ENCODE assay signal across 23 cellular contexts in genomic region chr12:45254254-45254653, GRCh38. TPM values are rescaled to one million over a fixed set of nuclear protein-coding genes. Genes with fewer than 3 reads are reported as not detected.
DNase-seq lines count a peak whose midpoint lies in the region; ATAC-seq and TF ChIP-seq lines count a peak whose summit lies in the region.
"Had no signal": no experiment of that assay in that cellular context is flagged by ENCODE, and none has a peak within 500 bp of the region (broad histone marks: within the 10 kb centered on the region; RNA-seq: fewer than 3 reads in every experiment).

No MANE protein-coding gene starts in this region.

- no peak overlapping the region for H3K4ac ChIP-seq in mesendoderm (ENCODE audit: low read depth, low read length)

- TF ChIP-seq CTCF in WTC11 (IDR thresholded peaks at IDR 0.05) (no peak), transverse colon (IDR thresholded peaks at IDR 0.05) (no peak), BE2C (IDR thresholded peaks at IDR 0.05; ENCODE audit: low read depth, low read length) (no peak)

- no peak for ATAC-seq in WTC11
- ATAC-seq in HG02798 (IDR thresholded peaks at IDR 0.05; ENCODE audit: poor library complexity, unreplicated experiment): no peak

- no peak overlapping the region for H3K27ac ChIP-seq in mesendoderm (ENCODE audit: low read depth, low read length)
- peak overlapping the region in 3 of 4 donors; percentile 4 to 46 (median 24) for H3K27ac ChIP-seq in transverse colon
- H3K27ac ChIP-seq: C4-2B, GM23248, SJCRH30 had no signal

- in situ Hi-C loops in transverse colon (cut with MboI; ENCODE audit: low pct_ligation_motif_present in 1 of 4, low pct_unique_long_range_greater_than_20kb in 1 of 4, low sequenced_read_pairs in 3 of 4): no loop called here

- H3K9me3 Mint-ChIP-seq in activated naive CD4-positive, alpha-beta T cell treated with anti-CD3 and anti-CD28 coated beads for 36 hours: no peaks in the 10 kb centered on the region
- no peaks in the 10 kb centered on the region for H3K9me3 Mint-ChIP-seq in WTC11

- no peaks in the 10 kb centered on the region for H3K27me3 Mint-ChIP-seq in activated naive CD4-positive, alpha-beta T cell treated with anti-CD3 and anti-CD28 coated beads for 36 hours (ENCODE audit: low read depth)
- H3K27me3 Mint-ChIP-seq in WTC11 (ENCODE audit: low read depth): no peaks in the 10 kb centered on the region

- CTCF ChIA-PET in activated naive CD4-positive, alpha-beta T cell treated with anti-CD3 and anti-CD28 coated beads for 36 hours (lab: Charles Lee): interaction anchor here (0.8 kb wide), 1 partner anchor 489 kb away, joined by 3 read pairs; no protein-coding TSS in a partner anchor
- CTCF ChIA-PET in WTC11 (lab: Charles Lee): no interaction called here

- no peak overlapping the region for H3K4me2 ChIP-seq in mesendoderm (ENCODE audit: low read length)

- peak overlapping the region; percentile 37 for H3K27ac Mint-ChIP-seq in activated naive CD4-positive, alpha-beta T cell treated with anti-CD3 and anti-CD28 coated beads for 36 hours
- peak overlapping the region; percentile 87 for H3K27ac Mint-ChIP-seq in WTC11

- H3K9ac ChIP-seq in mesendoderm (ENCODE audit: low read length): no peak overlapping the region
- H3K9ac ChIP-seq: GM23248 had no signal

- WGBS in mesendoderm (ENCODE audit: extremely low coverage, insufficient coverage, low lambda C conversion rate): no CpG with 5 or more reads among the region's 1 CpG
- WGBS in transverse colon (ENCODE audit: low coverage in 1 of 2), 2 donors: 63 to 66% methylated on average over 1 of the region's 1 CpG

- intact Hi-C loops in activated naive CD4-positive, alpha-beta T cell treated with anti-CD3 and anti-CD28 coated beads for 36 hours (cut with micrococcal nuclease): no loop called here
- intact Hi-C loops in transverse colon (cut with DNase I; ENCODE audit: low total_unique reads): no loop called here

- H3K9me3 ChIP-seq in transverse colon: no peaks in the 10 kb centered on the region
- no peaks in the 10 kb centered on the region for H3K9me3 ChIP-seq in BE2C
- H3K9me3 ChIP-seq: HAP-1, SJCRH30 had no signal

- peaks cover 6% of the 10 kb centered on the region for H3K79me2 ChIP-seq in mesendoderm (ENCODE audit: control insufficient read depth, insufficient read depth, low read length)

- no peaks in the 10 kb centered on the region for H3K27me3 ChIP-seq in mesendoderm (ENCODE audit: insufficient read depth, low read length, poor library complexity)
- H3K27me3 ChIP-seq in transverse colon: no peaks in the 10 kb centered on the region
- no peaks in the 10 kb centered on the region for H3K27me3 ChIP-seq in BE2C
- H3K27me3 ChIP-seq: SJCRH30 had no signal

- no peak for DNase-seq in activated naive CD4-positive, alpha-beta T cell treated with anti-CD3 and anti-CD28 coated beads for 36 hours
- DNase-seq in activated naive CD4-positive, alpha-beta T cell (lab: John Stamatoyannopoulos, UW): no peak
- no peak for DNase-seq in WTC11 (ENCODE audit: low spot score)
- DNase-seq in mesendoderm: no peak
- no peak for DNase-seq in transverse colon
- no peak for DNase-seq in NCI-H2171 treated with DMSO at 0.1 percent for 48 hours (lab: John Stamatoyannopoulos, UW)
- DNase-seq in BE2C: no peak
- DNase-seq: 8988T, EL, GF-D8, GM23248, KG1, NCI-H1092, NCI-H1436, NCI-H187 treated with DMSO at 0.1 percent for 48 hours, NCI-H2107, NCI-H226, NCI-H524, NCI-H774, SJCRH30 had no signal

- POLR2A ChIA-PET in WTC11 (lab: Charles Lee): no interaction called here

- no peak overlapping the region for H2BK15ac ChIP-seq in mesendoderm (replicated peaks; ENCODE audit: low read depth)

- no peak for TF ChIP-seq POLR2A in transverse colon (IDR thresholded peaks at IDR 0.05)

- H2BK5ac ChIP-seq in mesendoderm (ENCODE audit: low read length): no peak overlapping the region

- no peak overlapping the region for H4K5ac ChIP-seq in mesendoderm (ENCODE audit: low read length)

- no peak overlapping the region for H2BK120ac ChIP-seq in mesendoderm (ENCODE audit: low read depth, low read length)

- H3K23ac ChIP-seq in mesendoderm (ENCODE audit: low read length): no peak overlapping the region

- peaks cover 3% of the 10 kb centered on the region for H3K36me3 Mint-ChIP-seq in activated naive CD4-positive, alpha-beta T cell treated with anti-CD3 and anti-CD28 coated beads for 36 hours (ENCODE audit: low read depth)
- no peaks in the 10 kb centered on the region for H3K36me3 Mint-ChIP-seq in WTC11

- H2AK5ac ChIP-seq in mesendoderm (ENCODE audit: low read length): no peak overlapping the region

- H3K4me1 ChIP-seq in mesendoderm (ENCODE audit: control insufficient read depth, low read depth, low read length) (peaks cover 7% of the 10 kb centered on the region), transverse colon (peaks cover 0 to 11% (median 8%) of the 10 kb centered on the region in 4 donors), BE2C (peaks cover 5% of the 10 kb centered on the region; the same call in 1 of the 2 replicates)
- H3K4me1 ChIP-seq: SJCRH30 had no signal

- no peak for TF ChIP-seq EP300 in transverse colon (IDR thresholded peaks at IDR 0.05; ENCODE audit: low read depth)

- H4K8ac ChIP-seq in mesendoderm (ENCODE audit: low read depth, low read length): no peak overlapping the region

- H3K36me3 ChIP-seq in mesendoderm (ENCODE audit: control insufficient read depth, insufficient read depth, low read length): no peaks in the 10 kb centered on the region
- H3K36me3 ChIP-seq in transverse colon: no peaks in the 10 kb centered on the region
- peaks cover 4% of the 10 kb centered on the region; the same call in 1 of the 2 replicates for H3K36me3 ChIP-seq in BE2C
- H3K36me3 ChIP-seq: HAP-1, SJCRH30 had no signal

- no peak overlapping the region for H3K4me3 Mint-ChIP-seq in activated naive CD4-positive, alpha-beta T cell treated with anti-CD3 and anti-CD28 coated beads for 36 hours
- H3K4me3 Mint-ChIP-seq in WTC11: no peak overlapping the region

- peaks cover 16% of the 10 kb centered on the region for H3K79me1 ChIP-seq in mesendoderm (ENCODE audit: low read length)

- H3K56ac ChIP-seq in mesendoderm (ENCODE audit: low read length): no peak overlapping the region

- H3K4me1 Mint-ChIP-seq in activated naive CD4-positive, alpha-beta T cell treated with anti-CD3 and anti-CD28 coated beads for 36 hours (ENCODE audit: low read depth): peaks cover 22% of the 10 kb centered on the region
- peaks cover 57% of the 10 kb centered on the region for H3K4me1 Mint-ChIP-seq in WTC11

- H3K18ac ChIP-seq in mesendoderm (ENCODE audit: low read length): peak overlapping the region; percentile 30

- H3K4me3 ChIP-seq in mesendoderm (ENCODE audit: low read length): no peak overlapping the region
- H3K4me3 ChIP-seq in transverse colon: no peak overlapping the region
- H3K4me3 ChIP-seq in BE2C (ENCODE audit: low read depth, low read length): no peak overlapping the region
- H3K4me3 ChIP-seq: GM23248, HAP-1, SJCRH30 had no signal

TF ChIP-seq in WTC11, 78 proteins besides CTCF, POLR2A, EP300 and RAD21 (continues in another document):
- TF ChIP-seq ESRRA (CRISPR knock-in tag; IDR thresholded peaks at IDR 0.05; ENCODE audit: borderline replicate concordance) (no peak), SMAD3 (CRISPR knock-in tag; IDR thresholded peaks at IDR 0.05; ENCODE audit: borderline replicate concordance) (no peak), MYBL2 (CRISPR knock-in tag; IDR thresholded peaks at IDR 0.05) (no peak), ETV6 (CRISPR knock-in tag; IDR thresholded peaks at IDR 0.05) (no peak), TEAD4 (CRISPR knock-in tag; IDR thresholded peaks at IDR 0.05) (no peak), FOXP4 (CRISPR knock-in tag; IDR thresholded peaks at IDR 0.05) (no peak), HMGA2 (CRISPR knock-in tag; IDR thresholded peaks at IDR 0.05) (no peak), ZNF671 (CRISPR knock-in tag; IDR thresholded peaks at IDR 0.05) (no peak), ELF4 (CRISPR knock-in tag; IDR thresholded peaks at IDR 0.05; ENCODE audit: low read depth) (no peak), CBFB (CRISPR knock-in tag; IDR thresholded peaks at IDR 0.05; ENCODE audit: low read depth) (no peak), CREM (CRISPR knock-in tag; IDR thresholded peaks at IDR 0.05) (no peak)

RNA-seq across cellular contexts. Expression of gene ANO6, which starts 38.4 kb away (rescaled TPM):
- total RNA-seq in activated naive CD4-positive, alpha-beta T cell treated with anti-CD3 and anti-CD28 coated beads for 36 hours: 10 to 100 TPM; 12.9 to 14.6 TPM
- total RNA-seq in WTC11 (2021): 41.8 to 46.8 TPM (median 44.3 TPM) in 3 replicates
- 26.7 TPM for polyA plus RNA-seq in mesendoderm (2013, experiment 1 of 2)
- 26.7 TPM for polyA plus RNA-seq in mesendoderm (2013, experiment 2 of 2)
- 10 to 100 TPM; 16.9 to 23.0 (median 20.4) TPM for total RNA-seq in transverse colon
- 46.2 TPM for polyA plus RNA-seq in BE2C (2012; ENCODE audit: insufficient read depth, insufficient read length, low read depth)
